Comparison of ENCODE assay signal across 8 cellular contexts in the genomic region with DNA sequence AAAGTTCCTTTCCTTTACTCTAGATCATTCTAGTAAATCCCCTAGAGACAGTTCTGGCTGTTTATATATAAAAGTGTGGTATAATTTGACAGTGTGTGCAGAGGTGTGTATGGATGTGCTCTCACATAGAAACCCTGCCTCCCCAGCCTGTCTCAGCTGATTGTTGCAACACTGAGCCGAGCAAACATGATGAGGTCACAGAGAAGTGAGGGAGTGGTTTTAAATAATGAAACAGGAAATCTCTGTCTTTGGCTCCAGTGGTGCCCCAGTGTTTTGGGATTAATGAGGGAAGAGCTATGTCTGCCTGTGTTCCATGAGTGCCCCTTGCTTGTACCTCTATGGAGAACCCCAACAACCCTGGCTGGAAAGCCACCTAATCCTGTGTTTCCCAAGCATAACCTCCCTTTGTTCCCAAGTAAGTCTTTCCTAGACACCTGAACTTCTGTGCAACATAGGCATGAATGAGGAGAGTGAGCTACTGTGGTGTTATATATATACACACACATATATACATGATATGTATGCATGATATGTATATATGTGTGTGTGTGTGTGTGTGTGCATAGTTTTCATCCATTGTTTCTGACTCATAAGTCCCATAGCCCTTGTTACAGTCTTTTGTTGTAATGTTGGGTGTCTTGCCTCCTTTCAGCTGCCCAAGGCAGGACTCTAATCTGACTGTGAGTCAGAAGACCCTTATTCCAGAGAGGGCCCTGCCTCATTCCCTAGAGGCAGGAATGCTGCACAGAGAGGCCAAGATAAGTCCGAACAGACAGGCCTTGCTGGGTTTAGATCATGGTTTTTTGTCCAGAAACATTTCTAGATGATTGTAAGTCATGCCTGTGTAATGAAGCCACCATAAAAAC. TPM values are rescaled to one million over a fixed set of nuclear protein-coding genes. Genes with fewer than 3 reads are reported as not detected.
DNase-seq lines count a peak whose midpoint lies in the region; ATAC-seq and TF ChIP-seq lines count a peak whose summit lies in the region.

No MANE protein-coding gene starts in this region.

- H3K27ac ChIP-seq in AG04450 (ENCODE audit: low read depth, low read length) (peak overlapping the region; percentile 92), brain microvascular endothelial cell (peak overlapping the region; percentile 92), left lung (peak overlapping the region in 1 of 2 donors; percentile 46), tibial nerve (peak overlapping the region in 1 of 4 donors; percentile 34)

- TF ChIP-seq CTCF in AG04450 (IDR thresholded peaks at IDR 0.05; ENCODE audit: low read depth, low read length): peak; percentile 60
- peak; percentile 78 for TF ChIP-seq CTCF in brain microvascular endothelial cell (IDR thresholded peaks at IDR 0.05; ENCODE audit: low read depth, low read length, missing control alignments)
- TF ChIP-seq CTCF in left lung (IDR thresholded peaks at IDR 0.05): no peak
- TF ChIP-seq CTCF in tibial nerve (IDR thresholded peaks at IDR 0.05): no peak

- H3K9me3 ChIP-seq in AG04450 (ENCODE audit: control insufficient read depth, insufficient read depth, low read length) (peaks cover 7% of the 10 kb centered on the region; the same call in 1 of the 2 replicates), left lung (peaks cover 0 to 5% of the 10 kb centered on the region in 2 donors), tibial nerve (peaks cover 0 to 8% (median 0%) of the 10 kb centered on the region in 4 donors)

- TF ChIP-seq POLR2A in tibial nerve (IDR thresholded peaks at IDR 0.05): no peak

- intact Hi-C loops in left lung (cut with DNase I): no loop called here

- CTCF ChIA-PET in AG04450 (lab: Charles Lee): interaction anchor here (0.5 to 1.0 kb wide), 4 partner anchors 16 to 254 kb away, joined by 3 to 4 read pairs (median 4); no protein-coding TSS in a partner anchor

- H3K27me3 ChIP-seq in AG04450 (ENCODE audit: control insufficient read depth, insufficient read depth, low read length) (no peaks in the 10 kb centered on the region), brain microvascular endothelial cell (replicated peaks) (no peaks in the 10 kb centered on the region), left lung (no peaks in the 10 kb centered on the region), tibial nerve (no peaks in the 10 kb centered on the region)

- POLR2A ChIA-PET in AG04450 (lab: Yijun Ruan, JAX): interaction anchor here (0.7 kb wide), 1 partner anchor 34 kb away, joined by 3 read pairs; no protein-coding TSS in a partner anchor

- H3K36me3 ChIP-seq in brain microvascular endothelial cell (replicated peaks): no peaks in the 10 kb centered on the region
- no peaks in the 10 kb centered on the region for H3K36me3 ChIP-seq in left lung
- peaks cover 0 to 5% (median 0%) of the 10 kb centered on the region in 3 donors for H3K36me3 ChIP-seq in tibial nerve

- in situ Hi-C loops in brain microvascular endothelial cell (cut with HindIII; ENCODE audit: low pct_ligation_motif_present, low sequenced_read_pairs): no loop called here

- H3K4me3 ChIP-seq in AG04450 (ENCODE audit: low read depth, low read length) (peak overlapping the region; percentile 23), brain microvascular endothelial cell (ENCODE audit: low read depth, low read length) (no peak overlapping the region), left lung (no peak overlapping the region), tibial nerve (no peak overlapping the region)

- H3K4me1 ChIP-seq in left lung (peaks cover 0 to 21% of the 10 kb centered on the region in 2 donors), tibial nerve (peaks cover 0 to 19% (median 3%) of the 10 kb centered on the region in 4 donors)

- ATAC-seq in GM18909 (IDR thresholded peaks at IDR 0.05; ENCODE audit: poor library complexity, unreplicated experiment): peak; percentile 39
- peak; percentile 95 for ATAC-seq in left lung
- no peak for ATAC-seq in HG03039 (IDR thresholded peaks at IDR 0.05; ENCODE audit: unreplicated experiment)

- 45 to 50% methylated on average over 2 of the region's 2 CpGs for WGBS in tibial nerve, 2 donors

- DNase-seq in AG04450 (ENCODE audit: low read depth, low spot score): no peak
- DNase-seq in NCI-H69 (lab: John Stamatoyannopoulos, UW): peak; percentile 91
- peak; percentile 93 for DNase-seq in brain microvascular endothelial cell
- peak in 1 of 2 donors; percentile 69 for DNase-seq in left lung
- peak; percentile 36 to 72 for DNase-seq in tibial nerve (ENCODE audit: low spot score in 2 of 2)
- no peak for DNase-seq in LoVo (ENCODE audit: low spot score)

- peak in 1 of 2 donors; percentile 59 for TF ChIP-seq EP300 in tibial nerve (IDR thresholded peaks at IDR 0.05)

RNA-seq across cellular contexts. Expression of gene TRAF3, which starts 18.0 kb away (rescaled TPM):
- 24.9 and 25.3 TPM in 2 replicates for polyA plus RNA-seq in AG04450 (2011; rRNA removed)
- 34.8 and 43.2 TPM in 2 replicates for polyA minus RNA-seq in AG04450 (2011; rRNA and poly(A)+ RNA removed)
- total RNA-seq in left lung (10 to 100 TPM; 20.8 to 25.1 TPM), tibial nerve (10 to 100 TPM in 2 of 4 donors, 1 to 10 TPM in 2; 4.8 to 20.7 (median 13.4) TPM)

Comparison
In these comparisons a context has a peak if more than half of its experiments do, and no peak if none do; other contexts are left out.
1. DNase-seq: peak in NCI-H69 (single experiment), brain microvascular endothelial cell (single experiment) and tibial nerve (2 of 2); none in AG04450 (single experiment) and LoVo (single experiment).
2. CTCF ChIP-seq: peak in AG04450 (single experiment) and brain microvascular endothelial cell (single experiment); none in left lung (0 of 2) and tibial nerve (0 of 5).